In the genomic region with DNA sequence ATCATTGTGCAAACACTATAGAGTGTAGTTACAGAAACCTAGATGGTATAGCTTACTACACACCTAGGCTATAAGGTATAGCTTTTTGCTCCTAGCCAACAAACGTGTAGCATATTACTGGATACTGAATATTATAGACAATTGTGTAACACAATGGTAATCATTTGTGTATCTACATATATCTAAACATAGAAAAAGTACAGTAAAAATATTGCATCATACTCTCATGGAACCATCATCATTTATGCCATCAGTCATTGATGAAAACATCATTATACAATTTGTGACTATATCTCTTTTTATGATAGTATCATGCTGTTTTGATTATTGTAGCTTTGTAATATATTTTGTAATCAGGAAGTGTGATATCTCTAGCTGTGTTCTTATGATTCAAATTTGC, we compare ENCODE assay signal across 3 cellular contexts.
A peak's percentile ranks its signal among the peaks of the same experiment; 100 is the strongest.
TF ChIP-seq lines count a peak whose summit lies in the region.

No MANE protein-coding gene starts in this region.

TF ChIP-seq in HepG2, 621 proteins besides CTCF, POLR2A, EP300 and RAD21:
- TF ChIP-seq CEBPB (IDR thresholded peaks at IDR 0.05; ENCODE audit: borderline replicate concordance, low read depth, low read length) (peak; percentile 61), ATF7 (IDR thresholded peaks at IDR 0.05) (peak; percentile 51), ATF7 (CRISPR knock-in tag; IDR thresholded peaks at IDR 0.05) (no peak)
- TF ChIP-seq, protein P1, sequence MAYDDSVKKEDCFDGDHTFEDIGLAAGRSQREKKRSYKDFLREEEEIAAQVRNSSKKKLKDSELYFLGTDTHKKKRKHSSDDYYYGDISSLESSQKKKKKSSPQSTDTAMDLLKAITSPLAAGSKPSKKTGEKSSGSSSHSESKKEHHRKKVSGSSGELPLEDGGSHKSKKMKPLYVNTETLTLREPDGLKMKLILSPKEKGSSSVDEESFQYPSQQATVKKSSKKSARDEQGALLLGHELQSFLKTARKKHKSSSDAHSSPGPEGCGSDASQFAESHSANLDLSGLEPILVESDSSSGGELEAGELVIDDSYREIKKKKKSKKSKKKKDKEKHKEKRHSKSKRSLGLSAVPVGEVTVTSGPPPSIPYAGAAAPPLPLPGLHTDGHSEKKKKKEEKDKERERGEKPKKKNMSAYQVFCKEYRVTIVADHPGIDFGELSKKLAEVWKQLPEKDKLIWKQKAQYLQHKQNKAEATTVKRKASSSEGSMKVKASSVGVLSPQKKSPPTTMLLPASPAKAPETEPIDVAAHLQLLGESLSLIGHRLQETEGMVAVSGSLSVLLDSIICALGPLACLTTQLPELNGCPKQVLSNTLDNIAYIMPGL (CRISPR knock-in tag; IDR thresholded peaks at IDR 0.05; ENCODE audit: borderline replicate concordance in 1 of 2, low read depth in 1 of 2), result no peak

TF ChIP-seq in IMR-90, 13 proteins besides CTCF, POLR2A, EP300 and RAD21:
- TF ChIP-seq BHLHE40 (IDR thresholded peaks at IDR 0.05; ENCODE audit: low read depth, low read length) (no peak), CEBPB (IDR thresholded peaks at IDR 0.05; ENCODE audit: low read depth, low read length) (peak; percentile 59)

TF ChIP-seq in K562, 482 proteins besides CTCF, POLR2A, EP300 and RAD21:
- TF ChIP-seq PREB (CRISPR knock-in tag; IDR thresholded peaks at IDR 0.05) (no peak), MTA2 (IDR thresholded peaks at IDR 0.05; ENCODE audit: low read depth) (no peak), MYBL2 (IDR thresholded peaks at IDR 0.05; ENCODE audit: low read depth) (no peak), MYBL2 (CRISPR knock-in tag; IDR thresholded peaks at IDR 0.05; ENCODE audit: borderline replicate concordance) (no peak), LCOR (CRISPR knock-in tag; IDR thresholded peaks at IDR 0.05) (no peak), TOE1 (IDR thresholded peaks at IDR 0.05; ENCODE audit: borderline replicate concordance) (no peak), TOE1 (CRISPR knock-in tag; IDR thresholded peaks at IDR 0.05; ENCODE audit: borderline replicate concordance, low read depth) (no peak), CEBPG (CRISPR knock-in tag; IDR thresholded peaks at IDR 0.05) (no peak), CEBPG (tag; conservative IDR thresholded peaks at IDR 0.05 in 1 of 2, IDR thresholded peaks at IDR 0.05 in 1 of 2) (peak; percentile 39 to 84; a peak in 2 of 4 replicates), MTA1 (IDR thresholded peaks at IDR 0.05; ENCODE audit: borderline replicate concordance) (no peak), CEBPB (tag; IDR thresholded peaks at IDR 0.05) (peak; percentile 39; the same call in 1 of the 2 replicates), GABPB2 (CRISPR knock-in tag; conservative IDR thresholded peaks at IDR 0.05) (no peak), CBX1 (IDR thresholded peaks at IDR 0.05; ENCODE audit: low read depth) (no peak), PRMT5 (CRISPR knock-in tag; IDR thresholded peaks at IDR 0.05) (no peak), ZNF384 (IDR thresholded peaks at IDR 0.05; ENCODE audit: low read depth, low read length) (no peak)
- TF ChIP-seq, protein P2, sequence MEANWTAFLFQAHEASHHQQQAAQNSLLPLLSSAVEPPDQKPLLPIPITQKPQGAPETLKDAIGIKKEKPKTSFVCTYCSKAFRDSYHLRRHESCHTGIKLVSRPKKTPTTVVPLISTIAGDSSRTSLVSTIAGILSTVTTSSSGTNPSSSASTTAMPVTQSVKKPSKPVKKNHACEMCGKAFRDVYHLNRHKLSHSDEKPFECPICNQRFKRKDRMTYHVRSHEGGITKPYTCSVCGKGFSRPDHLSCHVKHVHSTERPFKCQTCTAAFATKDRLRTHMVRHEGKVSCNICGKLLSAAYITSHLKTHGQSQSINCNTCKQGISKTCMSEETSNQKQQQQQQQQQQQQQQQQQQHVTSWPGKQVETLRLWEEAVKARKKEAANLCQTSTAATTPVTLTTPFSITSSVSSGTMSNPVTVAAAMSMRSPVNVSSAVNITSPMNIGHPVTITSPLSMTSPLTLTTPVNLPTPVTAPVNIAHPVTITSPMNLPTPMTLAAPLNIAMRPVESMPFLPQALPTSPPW (CRISPR knock-in tag; IDR thresholded peaks at IDR 0.05), result no peak
